Comparison of ENCODE assay signal across 13 cellular contexts in genomic region chr5:142006363-142007236, GRCh38. TPM values are rescaled to one million over a fixed set of nuclear protein-coding genes. Genes with fewer than 3 reads are reported as not detected.
DNase-seq lines count a peak whose midpoint lies in the region; ATAC-seq and TF ChIP-seq lines count a peak whose summit lies in the region.
"Had no signal": no experiment of that assay in that cellular context is flagged by ENCODE, and none has a peak within 500 bp of the region (broad histone marks: within the 10 kb centered on the region; RNA-seq: fewer than 3 reads in every experiment).

No MANE protein-coding gene starts in this region.

- H3K4me3 ChIP-seq in Panc1 (ENCODE audit: low read depth in 2 of 2, low read length in 2 of 2): no peak overlapping the region
- H3K4me3 ChIP-seq: K562 had no signal

- H3K27me3 ChIP-seq in Panc1 (ENCODE audit: control insufficient read depth, insufficient read depth, low read length): no peaks in the 10 kb centered on the region

- CTCF ChIA-PET in Panc1 (lab: Charles Lee): no interaction called here

- POLR2A ChIA-PET in Panc1 (lab: Charles Lee): interaction anchor here (0.5 kb wide), 1 partner anchor 65 kb away, joined by 6 read pairs; no protein-coding TSS in a partner anchor

- in situ Hi-C loops in Panc1 (cut with HindIII; ENCODE audit: low pct_unique_long_range_greater_than_20kb, low sequenced_read_pairs): no loop called here

- no peak for TF ChIP-seq CTCF in Panc1 (IDR thresholded peaks at IDR 0.05)

- H3K27me3 Mint-ChIP-seq in memory B cell: no peaks in the 10 kb centered on the region

- BruUV-seq in Panc1 (replicated peaks; lab: Mats Ljungman, UMichigan): no TSS peak

- no peaks in the 10 kb centered on the region for H3K9me3 Mint-ChIP-seq in memory B cell

- no peak overlapping the region for H3K27ac ChIP-seq in Panc1 (ENCODE audit: low read length)
- H3K27ac ChIP-seq in substantia nigra (ENCODE audit: low read depth, low read length, poor library complexity, severe bottlenecking): no peak overlapping the region

- H3K4me3 Mint-ChIP-seq in memory B cell: no peak overlapping the region

- H3K4me1 Mint-ChIP-seq in memory B cell: peaks cover 2% of the 10 kb centered on the region

- H3K27ac Mint-ChIP-seq in memory B cell: peak overlapping the region; percentile 22

- H3K4me1 ChIP-seq in Panc1 (ENCODE audit: control insufficient read depth, insufficient read depth, low read length): no peaks in the 10 kb centered on the region

- H3K36me3 ChIP-seq in Panc1 (ENCODE audit: control insufficient read depth, insufficient read depth, low read length): peaks cover 32% of the 10 kb centered on the region

- H3K9me3 ChIP-seq in Panc1 (ENCODE audit: control insufficient read depth, insufficient read depth, low read depth, low read length): no peaks in the 10 kb centered on the region

- H3K36me3 Mint-ChIP-seq in memory B cell: peaks cover 19% of the 10 kb centered on the region

- ATAC-seq in HG02642 (IDR thresholded peaks at IDR 0.05; ENCODE audit: poor library complexity, unreplicated experiment): peak; percentile 50
- peak; percentile 57; the same call in 1 of the 2 replicates for ATAC-seq in Panc1
- no peak for ATAC-seq in memory B cell (ENCODE audit: low read depth)
- ATAC-seq in HG02623 (IDR thresholded peaks at IDR 0.05; ENCODE audit: unreplicated experiment): no peak
- ATAC-seq: K562, sciatic nerve had no signal

- peak; percentile 38 for DNase-seq in SIG-M5 treated with dmso at 0.1 percent for 504 hours (lab: John Stamatoyannopoulos, UW; ENCODE audit: unreplicated experiment)
- DNase-seq in SIG-M5 (lab: John Stamatoyannopoulos, UW): no peak
- DNase-seq in Panc1 (ENCODE audit: low read depth, low spot score): no peak
- no peak for DNase-seq in memory B cell (ENCODE audit: low spot score in 2 of 2)
- no peak for DNase-seq in substantia nigra (lab: John Stamatoyannopoulos, UW)
- no peak for DNase-seq in activated effector memory CD4-positive, alpha-beta T cell treated with anti-CD3 and anti-CD28 coated beads, Interleukin-2, amount 50 U/mL, for 16 hours
- DNase-seq: 8988T; effector CD4-positive, alpha-beta T cell; NCI-H226 had no signal

- intact Hi-C loops in Panc1 (cut with micrococcal nuclease; ENCODE audit: unreplicated experiment): no loop called here

RNA-seq across cellular contexts. Expression of gene GNPDA1, which starts 6.2 kb away (rescaled TPM):
- 99.9 TPM for total RNA-seq in Panc1 (2021; ENCODE audit: unreplicated experiment)
- polyA plus RNA-seq in Panc1 (2012; ENCODE audit: insufficient read length): 98.1 TPM

RNA-seq across cellular contexts. Expression of gene RNF14, which starts 37.7 kb away (rescaled TPM):
- 72.1 TPM for total RNA-seq in Panc1 (2021; ENCODE audit: unreplicated experiment)
- 47.6 TPM for polyA plus RNA-seq in Panc1 (2012; ENCODE audit: insufficient read length)

RNA-seq across cellular contexts. Expression of gene PCDH12, which starts 48.6 kb away (rescaled TPM):
- not detected for total RNA-seq in Panc1 (2021; ENCODE audit: unreplicated experiment)
- polyA plus RNA-seq in Panc1 (2012; ENCODE audit: insufficient read length): 0.11 TPM

Comparison
In these comparisons a context has a peak if more than half of its experiments do, and no peak if none do; other contexts are left out.
1. ATAC-seq: peak in HG02642 (single experiment) and Panc1 (single experiment); none in memory B cell (single experiment) and HG02623 (single experiment).